1 cellular context compared by ENCODE assay signal in the genomic region with DNA sequence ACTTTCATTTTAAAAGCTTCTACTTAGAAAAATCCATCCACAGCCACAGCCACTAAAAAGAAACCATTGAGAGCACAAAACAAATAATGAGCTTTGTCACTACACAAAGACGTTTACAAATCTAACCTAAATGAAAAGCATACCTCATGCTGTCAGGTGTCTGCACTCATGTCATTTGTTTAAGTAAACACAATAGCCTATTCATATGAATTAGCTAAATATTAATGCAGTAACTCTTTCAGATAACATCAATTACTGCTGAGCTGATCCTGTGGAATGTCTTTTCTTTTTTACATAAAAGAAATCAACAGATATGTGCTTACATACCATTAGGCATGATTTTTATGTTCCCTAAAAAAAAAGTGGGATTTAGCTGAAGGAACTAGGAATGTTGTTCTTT.
TF ChIP-seq lines count a peak whose summit lies in the region.

No MANE protein-coding gene starts in this region.

TF ChIP-seq in H1, 55 proteins besides CTCF, POLR2A, EP300 and RAD21:
- TF ChIP-seq KDM1A (IDR thresholded peaks at IDR 0.05; ENCODE audit: borderline replicate concordance, low read length) (no peak), POLR2AphosphoS5 (IDR thresholded peaks at IDR 0.05; ENCODE audit: low read depth, low read length) (no peak), BCL11A (IDR thresholded peaks at IDR 0.05; ENCODE audit: low read depth in 2 of 2, low read length in 2 of 2) (no peak), PHF8 (conservative IDR thresholded peaks at IDR 0.05; ENCODE audit: low read depth, low read length) (no peak), MAFK (IDR thresholded peaks at IDR 0.05; ENCODE audit: low read depth, low read length) (no peak), CBX8 (IDR thresholded peaks at IDR 0.05; ENCODE audit: borderline replicate concordance, low read depth, low read length) (no peak), CREB1 (IDR thresholded peaks at IDR 0.05) (no peak), TBP (IDR thresholded peaks at IDR 0.05; ENCODE audit: low read depth, low read length) (no peak), GTF2F1 (IDR thresholded peaks at IDR 0.05; ENCODE audit: borderline replicate concordance, low read depth, low read length) (no peak)
- TF ChIP-seq, protein P1, sequence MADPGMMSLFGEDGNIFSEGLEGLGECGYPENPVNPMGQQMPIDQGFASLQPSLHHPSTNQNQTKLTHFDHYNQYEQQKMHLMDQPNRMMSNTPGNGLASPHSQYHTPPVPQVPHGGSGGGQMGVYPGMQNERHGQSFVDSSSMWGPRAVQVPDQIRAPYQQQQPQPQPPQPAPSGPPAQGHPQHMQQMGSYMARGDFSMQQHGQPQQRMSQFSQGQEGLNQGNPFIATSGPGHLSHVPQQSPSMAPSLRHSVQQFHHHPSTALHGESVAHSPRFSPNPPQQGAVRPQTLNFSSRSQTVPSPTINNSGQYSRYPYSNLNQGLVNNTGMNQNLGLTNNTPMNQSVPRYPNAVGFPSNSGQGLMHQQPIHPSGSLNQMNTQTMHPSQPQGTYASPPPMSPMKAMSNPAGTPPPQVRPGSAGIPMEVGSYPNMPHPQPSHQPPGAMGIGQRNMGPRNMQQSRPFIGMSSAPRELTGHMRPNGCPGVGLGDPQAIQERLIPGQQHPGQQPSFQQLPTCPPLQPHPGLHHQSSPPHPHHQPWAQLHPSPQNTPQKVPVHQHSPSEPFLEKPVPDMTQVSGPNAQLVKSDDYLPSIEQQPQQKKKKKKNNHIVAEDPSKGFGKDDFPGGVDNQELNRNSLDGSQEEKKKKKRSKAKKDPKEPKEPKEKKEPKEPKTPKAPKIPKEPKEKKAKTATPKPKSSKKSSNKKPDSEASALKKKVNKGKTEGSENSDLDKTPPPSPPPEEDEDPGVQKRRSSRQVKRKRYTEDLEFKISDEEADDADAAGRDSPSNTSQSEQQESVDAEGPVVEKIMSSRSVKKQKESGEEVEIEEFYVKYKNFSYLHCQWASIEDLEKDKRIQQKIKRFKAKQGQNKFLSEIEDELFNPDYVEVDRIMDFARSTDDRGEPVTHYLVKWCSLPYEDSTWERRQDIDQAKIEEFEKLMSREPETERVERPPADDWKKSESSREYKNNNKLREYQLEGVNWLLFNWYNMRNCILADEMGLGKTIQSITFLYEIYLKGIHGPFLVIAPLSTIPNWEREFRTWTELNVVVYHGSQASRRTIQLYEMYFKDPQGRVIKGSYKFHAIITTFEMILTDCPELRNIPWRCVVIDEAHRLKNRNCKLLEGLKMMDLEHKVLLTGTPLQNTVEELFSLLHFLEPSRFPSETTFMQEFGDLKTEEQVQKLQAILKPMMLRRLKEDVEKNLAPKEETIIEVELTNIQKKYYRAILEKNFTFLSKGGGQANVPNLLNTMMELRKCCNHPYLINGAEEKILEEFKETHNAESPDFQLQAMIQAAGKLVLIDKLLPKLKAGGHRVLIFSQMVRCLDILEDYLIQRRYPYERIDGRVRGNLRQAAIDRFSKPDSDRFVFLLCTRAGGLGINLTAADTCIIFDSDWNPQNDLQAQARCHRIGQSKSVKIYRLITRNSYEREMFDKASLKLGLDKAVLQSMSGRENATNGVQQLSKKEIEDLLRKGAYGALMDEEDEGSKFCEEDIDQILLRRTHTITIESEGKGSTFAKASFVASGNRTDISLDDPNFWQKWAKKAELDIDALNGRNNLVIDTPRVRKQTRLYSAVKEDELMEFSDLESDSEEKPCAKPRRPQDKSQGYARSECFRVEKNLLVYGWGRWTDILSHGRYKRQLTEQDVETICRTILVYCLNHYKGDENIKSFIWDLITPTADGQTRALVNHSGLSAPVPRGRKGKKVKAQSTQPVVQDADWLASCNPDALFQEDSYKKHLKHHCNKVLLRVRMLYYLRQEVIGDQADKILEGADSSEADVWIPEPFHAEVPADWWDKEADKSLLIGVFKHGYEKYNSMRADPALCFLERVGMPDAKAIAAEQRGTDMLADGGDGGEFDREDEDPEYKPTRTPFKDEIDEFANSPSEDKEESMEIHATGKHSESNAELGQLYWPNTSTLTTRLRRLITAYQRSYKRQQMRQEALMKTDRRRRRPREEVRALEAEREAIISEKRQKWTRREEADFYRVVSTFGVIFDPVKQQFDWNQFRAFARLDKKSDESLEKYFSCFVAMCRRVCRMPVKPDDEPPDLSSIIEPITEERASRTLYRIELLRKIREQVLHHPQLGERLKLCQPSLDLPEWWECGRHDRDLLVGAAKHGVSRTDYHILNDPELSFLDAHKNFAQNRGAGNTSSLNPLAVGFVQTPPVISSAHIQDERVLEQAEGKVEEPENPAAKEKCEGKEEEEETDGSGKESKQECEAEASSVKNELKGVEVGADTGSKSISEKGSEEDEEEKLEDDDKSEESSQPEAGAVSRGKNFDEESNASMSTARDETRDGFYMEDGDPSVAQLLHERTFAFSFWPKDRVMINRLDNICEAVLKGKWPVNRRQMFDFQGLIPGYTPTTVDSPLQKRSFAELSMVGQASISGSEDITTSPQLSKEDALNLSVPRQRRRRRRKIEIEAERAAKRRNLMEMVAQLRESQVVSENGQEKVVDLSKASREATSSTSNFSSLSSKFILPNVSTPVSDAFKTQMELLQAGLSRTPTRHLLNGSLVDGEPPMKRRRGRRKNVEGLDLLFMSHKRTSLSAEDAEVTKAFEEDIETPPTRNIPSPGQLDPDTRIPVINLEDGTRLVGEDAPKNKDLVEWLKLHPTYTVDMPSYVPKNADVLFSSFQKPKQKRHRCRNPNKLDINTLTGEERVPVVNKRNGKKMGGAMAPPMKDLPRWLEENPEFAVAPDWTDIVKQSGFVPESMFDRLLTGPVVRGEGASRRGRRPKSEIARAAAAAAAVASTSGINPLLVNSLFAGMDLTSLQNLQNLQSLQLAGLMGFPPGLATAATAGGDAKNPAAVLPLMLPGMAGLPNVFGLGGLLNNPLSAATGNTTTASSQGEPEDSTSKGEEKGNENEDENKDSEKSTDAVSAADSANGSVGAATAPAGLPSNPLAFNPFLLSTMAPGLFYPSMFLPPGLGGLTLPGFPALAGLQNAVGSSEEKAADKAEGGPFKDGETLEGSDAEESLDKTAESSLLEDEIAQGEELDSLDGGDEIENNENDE (IDR thresholded peaks at IDR 0.05; ENCODE audit: insufficient replicate concordance, low read length) = no peak
- TF ChIP-seq, protein P2, sequence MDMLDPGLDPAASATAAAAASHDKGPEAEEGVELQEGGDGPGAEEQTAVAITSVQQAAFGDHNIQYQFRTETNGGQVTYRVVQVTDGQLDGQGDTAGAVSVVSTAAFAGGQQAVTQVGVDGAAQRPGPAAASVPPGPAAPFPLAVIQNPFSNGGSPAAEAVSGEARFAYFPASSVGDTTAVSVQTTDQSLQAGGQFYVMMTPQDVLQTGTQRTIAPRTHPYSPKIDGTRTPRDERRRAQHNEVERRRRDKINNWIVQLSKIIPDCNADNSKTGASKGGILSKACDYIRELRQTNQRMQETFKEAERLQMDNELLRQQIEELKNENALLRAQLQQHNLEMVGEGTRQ (IDR thresholded peaks at IDR 0.05; ENCODE audit: low read length) = no peak
